Comparison of ENCODE assay signal across 8 cellular contexts in the genomic region with DNA sequence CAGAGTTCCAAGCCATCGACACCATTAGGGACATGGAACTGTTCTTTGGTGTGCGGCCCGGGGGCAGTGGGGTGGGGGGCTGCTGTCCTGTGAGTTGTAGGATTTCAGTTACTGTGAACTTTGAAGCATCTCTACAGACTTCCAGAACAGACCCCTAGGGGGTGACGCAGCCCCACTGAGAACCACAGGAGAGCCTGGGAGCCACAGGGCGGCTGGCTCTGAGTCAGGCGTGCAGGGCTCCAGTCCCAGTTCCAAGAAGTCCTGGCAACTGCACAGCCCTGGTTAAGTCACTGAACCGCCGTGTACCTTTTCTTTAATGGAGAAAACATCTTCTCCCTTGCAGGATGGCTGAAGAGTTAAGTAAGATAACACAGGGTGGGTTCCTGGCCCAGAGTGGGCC. TPM values are rescaled to one million over a fixed set of nuclear protein-coding genes. Genes with fewer than 3 reads are reported as not detected.
DNase-seq lines count a peak whose midpoint lies in the region; ATAC-seq and TF ChIP-seq lines count a peak whose summit lies in the region.

No MANE protein-coding gene starts in this region.

- no peak for TF ChIP-seq EP300 in suprapubic skin (IDR thresholded peaks at IDR 0.05)

- DNase-seq in Ammon's horn (ENCODE audit: low spot score) (peak; percentile 76), Karpas-422 (peak; percentile 59), astrocyte of the hippocampus (ENCODE audit: low read depth, low spot score) (peak; percentile 96), inferior parietal cortex (ENCODE audit: extremely low spot score) (peak; percentile 33), suprapubic skin (ENCODE audit: low spot score in 2 of 2) (peak; percentile 77 to 84)
- no peak for DNase-seq in stimulated activated CD4-positive, alpha-beta T cell treated with anti-CD3 and anti-CD28 coated beads, Interleukin-4, amount 100 ng/mL, for 1 hour

- H3K4me3 ChIP-seq in Karpas-422 (ENCODE audit: low read length) (no peak overlapping the region), suprapubic skin (no peak overlapping the region)

- no peak overlapping the region for H3K4me2 ChIP-seq in Karpas-422 (ENCODE audit: low read depth, low read length, poor library complexity, severe bottlenecking)

- no peak overlapping the region for H3K27ac ChIP-seq in Karpas-422 (ENCODE audit: low read length)
- no peak overlapping the region for H3K27ac ChIP-seq in suprapubic skin

- TF ChIP-seq POLR2A in suprapubic skin (IDR thresholded peaks at IDR 0.05): no peak

- H3K9me3 ChIP-seq in Karpas-422 (ENCODE audit: low read length) (no peaks in the 10 kb centered on the region), suprapubic skin (no peaks in the 10 kb centered on the region)

- WGBS in suprapubic skin: 20% methylated on average over 7 of the region's 8 CpGs

- H3K27me3 ChIP-seq in Karpas-422 (ENCODE audit: low read length): no peaks in the 10 kb centered on the region
- no peaks in the 10 kb centered on the region for H3K27me3 ChIP-seq in suprapubic skin

- H3K9ac ChIP-seq in Karpas-422 (ENCODE audit: low read length): no peak overlapping the region

- peak in 1 of 2 donors; percentile 57 for TF ChIP-seq CTCF in suprapubic skin (IDR thresholded peaks at IDR 0.05)

- H3K79me2 ChIP-seq in Karpas-422 (ENCODE audit: low read length): no peaks in the 10 kb centered on the region

- H3K4me1 ChIP-seq in Karpas-422 (ENCODE audit: low read length) (no peaks in the 10 kb centered on the region), suprapubic skin (peaks cover 12% of the 10 kb centered on the region)

- H2AFZ ChIP-seq in Karpas-422 (ENCODE audit: low read length): no peak overlapping the region

- H3K36me3 ChIP-seq in Karpas-422 (ENCODE audit: insufficient read depth, low read length): no peaks in the 10 kb centered on the region
- H3K36me3 ChIP-seq in suprapubic skin: no peaks in the 10 kb centered on the region

- no peaks in the 10 kb centered on the region for H3K9me2 ChIP-seq in Karpas-422 (replicated peaks; ENCODE audit: insufficient read depth, low read length)

- no peaks in the 10 kb centered on the region for H4K20me1 ChIP-seq in Karpas-422 (ENCODE audit: insufficient read depth, low read depth, low read length)

- no peak for ATAC-seq in HG03139 (IDR thresholded peaks at IDR 0.05; ENCODE audit: unreplicated experiment)
- no peak for ATAC-seq in HG02840 (IDR thresholded peaks at IDR 0.05; ENCODE audit: low FRiP score, unreplicated experiment)

RNA-seq across cellular contexts. Expression of a gene that starts 23.5 kb away (rescaled TPM):
- total RNA-seq in Karpas-422 (2014; rRNA removed; shearing (Covaris generic); ENCODE audit: low replicate concordance): not detected in 2 replicates
- total RNA-seq in suprapubic skin: not detected
